ENCODE assay signal across 18 cellular contexts in genomic region chr12:94080684-94081009, GRCh38.
"Had no signal": no experiment of that assay in that cellular context is flagged by ENCODE, and none has a peak within 500 bp of the region (broad histone marks: within the 10 kb centered on the region; RNA-seq: fewer than 3 reads in every experiment).

No MANE protein-coding gene starts in this region.

- ATAC-seq: foreskin keratinocyte; left lung; mucosa of descending colon; naive thymus-derived CD8-positive, alpha-beta T cell; right cardiac atrium; stimulated activated effector memory CD8-positive, alpha-beta T cell treated with anti-CD3 and anti-CD28 coated beads, Interleukin-12 subunit alpha, Interleukin-12 subunit beta, amount 100 ng/mL, for 72 hours had no signal

- H3K4me1 ChIP-seq: foreskin keratinocyte, left lung, uterus had no signal

- H3K4me3 ChIP-seq: coronary artery, left lung, mucosa of descending colon, tibial artery, uterus had no signal

- DNase-seq: activated B cell treated with CpG ODN at 0.5 μM for 24 hours; activated CD4-positive, alpha-beta T cell treated with anti-CD3 and anti-CD28 coated beads, Interleukin-2, amount 10 ng/mL, durations not matched to agents 24 days and 14 days; activated naive CD4-positive, alpha-beta T cell treated with anti-CD3 and anti-CD28 coated beads for 36 hours; caudate nucleus; effector CD4-positive, alpha-beta T cell; foreskin keratinocyte; head of caudate nucleus; left lung; mucosa of descending colon; naive thymus-derived CD8-positive, alpha-beta T cell; right cardiac atrium; tibial artery; uterus had no signal

- H3K27me3 ChIP-seq: foreskin keratinocyte, left lung, uterus had no signal

- H3K36me3 ChIP-seq: left lung, neutrophil, tibial artery, uterus had no signal

- H3K27ac ChIP-seq: coronary artery, foreskin keratinocyte, left lung, neutrophil, tibial artery, uterus had no signal

- H3K9me3 ChIP-seq: mucosa of descending colon, neutrophil, tibial artery, uterus had no signal

- FAIRE-seq: endothelial cell of umbilical vein, keratinocyte had no signal
